In the genomic region with DNA sequence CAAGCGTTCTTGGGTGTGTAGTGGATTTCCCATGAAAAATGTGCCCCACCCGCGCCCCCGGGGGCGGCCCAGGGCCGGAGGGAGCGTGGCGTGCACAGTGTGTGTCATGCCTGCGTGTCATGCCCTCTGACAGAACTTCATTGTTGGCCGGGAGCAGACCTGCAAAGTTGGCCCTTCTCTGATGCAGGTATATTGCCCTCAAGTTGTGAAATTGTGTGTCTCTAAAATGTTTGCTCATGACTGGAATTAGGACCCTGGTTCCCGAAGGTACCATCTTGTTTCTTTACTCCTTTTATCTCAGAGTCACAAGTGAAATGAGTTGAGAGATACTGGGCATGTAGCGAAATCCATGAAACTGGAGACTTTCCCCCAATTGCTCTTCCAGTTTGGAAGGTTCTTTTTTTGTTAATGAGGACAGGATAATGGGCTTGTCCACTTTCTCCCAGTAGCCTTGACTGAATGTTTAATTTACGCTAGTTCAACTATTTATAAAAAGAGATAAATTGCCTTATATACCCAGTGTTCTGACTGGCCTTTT, we compare ENCODE assay signal across 8 cellular contexts. TPM values are rescaled to one million over a fixed set of nuclear protein-coding genes. Genes with fewer than 3 reads are reported as not detected.
DNase-seq lines count a peak whose midpoint lies in the region; ATAC-seq, FAIRE-seq and TF ChIP-seq lines count a peak whose summit lies in the region.

No MANE protein-coding gene starts in this region.

- H4K91ac ChIP-seq in H1 (replicated peaks; ENCODE audit: insufficient read length, low read length), result peak overlapping the region; percentile 75

- H3K4me1 Mint-ChIP-seq in activated CD4-positive, alpha-beta T cell treated with anti-CD3 and anti-CD28 coated beads, Interleukin-2, amount 10 ng/mL, durations not matched to agents 7 days and 5 days, result peaks cover 46% of the 10 kb centered on the region
- peaks cover 46% of the 10 kb centered on the region for H3K4me1 Mint-ChIP-seq in stimulated activated memory B cell treated with anti-CD40 and anti-IgM and Interleukin-4, amounts not matched to agents 10 μg/mL and 1 μg/mL and 100 μg/mL, for 72 hours

- H3K79me1 ChIP-seq in H1 (ENCODE audit: low read depth, low read length), result 0 out of 2 replicates have a peak, but pooled peaks cover 2% of the 10 kb centered on the region

- no peaks in the 10 kb centered on the region for H3K27me3 Mint-ChIP-seq in activated CD4-positive, alpha-beta T cell treated with anti-CD3 and anti-CD28 coated beads, Interleukin-2, amount 10 ng/mL, durations not matched to agents 7 days and 5 days
- no peaks in the 10 kb centered on the region for H3K27me3 Mint-ChIP-seq in stimulated activated memory B cell treated with anti-CD40 and anti-IgM and Interleukin-4, amounts not matched to agents 10 μg/mL and 1 μg/mL and 100 μg/mL, for 72 hours

- peaks cover 2 to 4% (median 3%) of the 10 kb centered on the region in 4 experiments; a peak in 4 of 7 replicates for H3K4me1 ChIP-seq in H1 (replicated peaks in 1 of 4; ENCODE audit: control insufficient read depth in 3 of 4, insufficient read depth in 4 of 4, low read length in 3 of 4)
- H3K4me1 ChIP-seq in mucosa of rectum (ENCODE audit: control insufficient read depth in 2 of 2, insufficient read depth in 2 of 2, low read length in 2 of 2), result peaks cover 15 to 17% of the 10 kb centered on the region in 2 donors

- H3K27me3 ChIP-seq in H1 (replicated peaks in 1 of 4; ENCODE audit: control insufficient read depth in 3 of 4, extremely low read depth in 1 of 4, insufficient read depth in 3 of 4, low read length in 3 of 4) (no peaks in the 10 kb centered on the region), mucosa of rectum (ENCODE audit: control insufficient read depth in 2 of 2, insufficient read depth in 2 of 2, low read length in 2 of 2) (no peaks in the 10 kb centered on the region)

- H3K9me3 Mint-ChIP-seq in activated CD4-positive, alpha-beta T cell treated with anti-CD3 and anti-CD28 coated beads, Interleukin-2, amount 10 ng/mL, durations not matched to agents 7 days and 5 days, result no peaks in the 10 kb centered on the region
- no peaks in the 10 kb centered on the region for H3K9me3 Mint-ChIP-seq in stimulated activated memory B cell treated with anti-CD40 and anti-IgM and Interleukin-4, amounts not matched to agents 10 μg/mL and 1 μg/mL and 100 μg/mL, for 72 hours

- H3K79me2 ChIP-seq in H1 (ENCODE audit: control insufficient read depth in 1 of 2, insufficient read depth in 2 of 2, low read length in 2 of 2), result peaks cover 0 to 42% of the 10 kb centered on the region in 2 experiments; a peak in 3 of 4 replicates

- peaks cover 7% of the 10 kb centered on the region; the same call in 1 of the 2 replicates for H3K23me2 ChIP-seq in H1 (ENCODE audit: low read depth, low read length)

- H3K4me3 Mint-ChIP-seq in activated CD4-positive, alpha-beta T cell treated with anti-CD3 and anti-CD28 coated beads, Interleukin-2, amount 10 ng/mL, durations not matched to agents 7 days and 5 days, result peak overlapping the region; percentile 89
- H3K4me3 Mint-ChIP-seq in stimulated activated memory B cell treated with anti-CD40 and anti-IgM and Interleukin-4, amounts not matched to agents 10 μg/mL and 1 μg/mL and 100 μg/mL, for 72 hours, result peak overlapping the region; percentile 83

- no peak for TF ChIP-seq RAD21 in H1 (IDR thresholded peaks at IDR 0.05 in 1 of 2, conservative IDR thresholded peaks at IDR 0.05 in 1 of 2; ENCODE audit: low read depth in 2 of 2, low read length in 2 of 2)

- H3K9me3 ChIP-seq in H1 (ENCODE audit: insufficient read depth in 2 of 2, low read depth in 1 of 2, low read length in 1 of 2) (no peaks in the 10 kb centered on the region), mucosa of rectum (ENCODE audit: control insufficient read depth in 2 of 2, low read length in 2 of 2) (no peaks in the 10 kb centered on the region)

- DNase-seq in NCI-H2171 treated with DMSO at 0.1 percent for 48 hours (lab: John Stamatoyannopoulos, UW), result peak; percentile 24
- DNase-seq in NCI-H2171 (lab: John Stamatoyannopoulos, UW), result no peak
- DNase-seq in Jurkat, Clone E6-1 (ENCODE audit: low read depth, low spot score), result no peak
- peak; percentile 33 for DNase-seq in activated CD4-positive, alpha-beta T cell treated with anti-CD3 and anti-CD28 coated beads, Interleukin-2, amount 10 ng/mL, durations not matched to agents 7 days and 5 days
- no peak for DNase-seq in H1 (ENCODE audit: low read depth in 1 of 2, low spot score in 2 of 2)
- no peak for DNase-seq in mesenteric fat pad (ENCODE audit: low spot score)

- H3K27ac ChIP-seq in H1 (ENCODE audit: low read depth, low read length), result peak overlapping the region; percentile 92
- peak overlapping the region; percentile 91 to 94 for H3K27ac ChIP-seq in mucosa of rectum (ENCODE audit: low read depth in 2 of 2, low read length in 2 of 2)

- H2BK15ac ChIP-seq in H1 (ENCODE audit: low read length), result no peak overlapping the region

- TF ChIP-seq POLR2A in H1 (IDR thresholded peaks at IDR 0.05; ENCODE audit: control extremely low read depth in 1 of 2, low read depth in 2 of 2, low read length in 2 of 2), result no peak

- CTCF ChIA-PET in activated CD4-positive, alpha-beta T cell treated with anti-CD3 and anti-CD28 coated beads, Interleukin-2, amount 10 ng/mL, durations not matched to agents 7 days and 5 days (lab: Charles Lee), result interaction anchor here (0.6 to 1.9 kb wide), 5 partner anchors 11 to 26 kb away, joined by 3 to 7 read pairs (median 4); partner anchors contain the start of genes ADK and AP3M1
- CTCF ChIA-PET in H1 (lab: Charles Lee; ENCODE audit: partially characterized antibody), result no interaction called here

- POLR2A ChIA-PET in activated CD4-positive, alpha-beta T cell treated with anti-CD3 and anti-CD28 coated beads, Interleukin-2, amount 10 ng/mL, durations not matched to agents 7 days and 5 days (lab: Charles Lee), result no interaction called here
- POLR2A ChIA-PET in H1 (lab: Charles Lee; ENCODE audit: partially characterized antibody), result interaction anchor here (0.6 to 3.0 kb wide), 15 partner anchors 9 to 929 kb away, joined by 3 to 20 read pairs (median 6); partner anchors contain the start of genes ADK and AP3M1

- peak overlapping the region in 3 of 4 experiments; percentile 22 to 96 (median 95); a peak in 6 of 7 replicates for H3K9ac ChIP-seq in H1 (replicated peaks in 1 of 4; ENCODE audit: extremely low read depth in 1 of 4, low read depth in 3 of 4, low read length in 3 of 4)
- H3K9ac ChIP-seq in mucosa of rectum (ENCODE audit: low read depth in 1 of 2, low read length in 2 of 2), result peak overlapping the region; percentile 87 to 93

- no peaks in the 10 kb centered on the region for H4K20me1 ChIP-seq in H1 (replicated peaks in 1 of 2; ENCODE audit: control insufficient read depth in 1 of 2, insufficient read depth in 2 of 2, low read length in 2 of 2)

- peak overlapping the region; percentile 79 for H3K56ac ChIP-seq in H1 (replicated peaks; ENCODE audit: insufficient read length, low read depth, low read length)

- no peaks in the 10 kb centered on the region for H3K36me3 ChIP-seq in H1 (ENCODE audit: control insufficient read depth in 2 of 4, insufficient read depth in 4 of 4, low read length in 3 of 4)
- H3K36me3 ChIP-seq in mucosa of rectum (ENCODE audit: control insufficient read depth in 2 of 2, insufficient read depth in 2 of 2, low read length in 2 of 2), result no peaks in the 10 kb centered on the region

- no peak overlapping the region for H2AFZ ChIP-seq in H1 (ENCODE audit: low read length)

- H2AK5ac ChIP-seq in H1 (ENCODE audit: low read depth, low read length), result no peak overlapping the region

- peak overlapping the region; percentile 98 for H3K27ac Mint-ChIP-seq in activated CD4-positive, alpha-beta T cell treated with anti-CD3 and anti-CD28 coated beads, Interleukin-2, amount 10 ng/mL, durations not matched to agents 7 days and 5 days
- H3K27ac Mint-ChIP-seq in stimulated activated memory B cell treated with anti-CD40 and anti-IgM and Interleukin-4, amounts not matched to agents 10 μg/mL and 1 μg/mL and 100 μg/mL, for 72 hours, result peak overlapping the region; percentile 93

- peak overlapping the region; percentile 22; the same call in 1 of the 2 replicates for H2BK12ac ChIP-seq in H1 (ENCODE audit: low read depth, low read length)

- no peak overlapping the region for H3K4ac ChIP-seq in H1 (replicated peaks; ENCODE audit: insufficient read length, low read depth, low read length)

- H3K4me2 ChIP-seq in H1 (ENCODE audit: insufficient read depth in 1 of 2, low read depth in 2 of 2, low read length in 2 of 2), result peak overlapping the region; percentile 70 to 91

- H3K4me3 ChIP-seq in Jurkat, Clone E6-1 (ENCODE audit: low read length), result peak overlapping the region; percentile 75
- H3K4me3 ChIP-seq in H1 (ENCODE audit: extremely low read depth in 1 of 4, insufficient read depth in 2 of 4, low read depth in 3 of 4, low read length in 4 of 4) (peak overlapping the region; percentile 78 to 89 (median 83)), mucosa of rectum (ENCODE audit: low read length in 2 of 2) (peak overlapping the region; percentile 79 to 95)

- peak overlapping the region; percentile 93 for H4K8ac ChIP-seq in H1 (ENCODE audit: extremely low read depth, insufficient read depth, low read length)

- no peak overlapping the region for H4K5ac ChIP-seq in H1 (ENCODE audit: insufficient read length, low read depth, low read length)

- H2BK20ac ChIP-seq in H1 (ENCODE audit: low read length), result no peak overlapping the region

- no peak for TF ChIP-seq EP300 in H1 (IDR thresholded peaks at IDR 0.05; ENCODE audit: borderline replicate concordance in 1 of 2, low read depth in 2 of 2, low read length in 2 of 2)

- no peak overlapping the region for H3K14ac ChIP-seq in H1 (ENCODE audit: insufficient read length)

- no peak overlapping the region for H2BK120ac ChIP-seq in H1 (replicated peaks; ENCODE audit: low read depth, low read length)

- no peak overlapping the region for H3K23ac ChIP-seq in H1 (ENCODE audit: insufficient read length)

- 21% methylated on average over 8 of the region's 13 CpGs; no CpG with 5 or more reads in 1 of the 2 experiments for WGBS in H1 (ENCODE audit: extremely low coverage in 1 of 2, insufficient coverage in 1 of 2, insufficient read length in 1 of 2, insufficient replicate concordance in 2 of 2, low coverage in 1 of 2, low lambda C conversion rate in 2 of 2, missing lambda C conversion rate in 1 of 2), 2 experiments

- peak overlapping the region; percentile 63; the same call in 1 of the 2 replicates for H3K18ac ChIP-seq in H1 (ENCODE audit: extremely low read depth, low read length)

- peak overlapping the region; percentile 88 for H2BK5ac ChIP-seq in H1 (ENCODE audit: low read depth, low read length)

- no peak for TF ChIP-seq CTCF in H1 (IDR thresholded peaks at IDR 0.05; ENCODE audit: control extremely low read depth in 1 of 3, insufficient read depth in 1 of 3, low read depth in 1 of 3, low read length in 3 of 3)

- peak; percentile 46 for ATAC-seq in stimulated activated memory B cell treated with anti-CD40 and anti-IgM and Interleukin-4, amounts not matched to agents 10 μg/mL and 1 μg/mL and 100 μg/mL, for 72 hours

- peaks cover 4% of the 10 kb centered on the region for H3K36me3 Mint-ChIP-seq in activated CD4-positive, alpha-beta T cell treated with anti-CD3 and anti-CD28 coated beads, Interleukin-2, amount 10 ng/mL, durations not matched to agents 7 days and 5 days (ENCODE audit: low read depth)
- peaks cover 4% of the 10 kb centered on the region for H3K36me3 Mint-ChIP-seq in stimulated activated memory B cell treated with anti-CD40 and anti-IgM and Interleukin-4, amounts not matched to agents 10 μg/mL and 1 μg/mL and 100 μg/mL, for 72 hours

- FAIRE-seq in H1 (lab: Jason Lieb, UNC), result no peak

RNA-seq across cellular contexts. Expression of gene ADK, which starts 26.2 kb away (rescaled TPM):
- 22.0 TPM for polyA plus RNA-seq in Jurkat, Clone E6-1 (2012; ENCODE audit: insufficient read depth, insufficient read length)
- 10 to 100 TPM; 36.8 to 38.5 TPM for total RNA-seq in activated CD4-positive, alpha-beta T cell treated with anti-CD3 and anti-CD28 coated beads, Interleukin-2, amount 10 ng/mL, durations not matched to agents 7 days and 5 days
- 39.8 and 42.4 TPM in 2 replicates for total RNA-seq in H1 (2021; fragmentation: NEBNext Ultra II Directional; extraction: Animal tissue kit (Norgen Biotek cat#: 25700))
- 6.7 and 12.3 TPM in 2 replicates for polyA plus RNA-seq in H1 (2011; rRNA removed)
- 16.1 TPM for polyA plus RNA-seq in H1 (2011; cell fraction: cytosol; rRNA removed)
- 6.3 TPM for polyA plus RNA-seq in H1 (2011; cell fraction: nucleus; rRNA removed)
- 21.7 to 24.9 TPM (median 23.2 TPM) in 4 replicates for polyA plus RNA-seq in H1 (2012, experiment 1 of 2)
- polyA plus RNA-seq in H1 (2012, experiment 2 of 2), result 3.2 TPM
- 24.0 TPM for polyA plus RNA-seq in H1 (2013, experiment 1 of 2)
- 25.5 TPM for polyA plus RNA-seq in H1 (2013, experiment 2 of 2)
- 12.9 and 17.9 TPM in 2 replicates for polyA minus RNA-seq in H1 (2011; rRNA and poly(A)+ RNA removed)
- 14.6 TPM for polyA minus RNA-seq in H1 (2011; cell fraction: cytosol; rRNA and poly(A)+ RNA removed)
- polyA minus RNA-seq in H1 (2011; cell fraction: nucleus; rRNA and poly(A)+ RNA removed), result 30.2 TPM
- total RNA-seq in mesenteric fat pad, result 34.9 TPM

RNA-seq across cellular contexts. Expression of gene AP3M1, which starts 26.6 kb away (rescaled TPM):
- 41.1 TPM for polyA plus RNA-seq in Jurkat, Clone E6-1 (2012; ENCODE audit: insufficient read depth, insufficient read length)
- 10 to 100 TPM; 42.0 to 50.5 TPM for total RNA-seq in activated CD4-positive, alpha-beta T cell treated with anti-CD3 and anti-CD28 coated beads, Interleukin-2, amount 10 ng/mL, durations not matched to agents 7 days and 5 days
- total RNA-seq in H1 (2021; fragmentation: NEBNext Ultra II Directional; extraction: Animal tissue kit (Norgen Biotek cat#: 25700)), result 38.9 and 41.5 TPM in 2 replicates
- 15.3 and 23.9 TPM in 2 replicates for polyA plus RNA-seq in H1 (2011; rRNA removed)
- 28.4 TPM for polyA plus RNA-seq in H1 (2011; cell fraction: cytosol; rRNA removed)
- polyA plus RNA-seq in H1 (2011; cell fraction: nucleus; rRNA removed), result 11.6 TPM
- 21.7 to 40.7 TPM (median 27.8 TPM) in 4 replicates for polyA plus RNA-seq in H1 (2012, experiment 1 of 2)
- polyA plus RNA-seq in H1 (2012, experiment 2 of 2), result 2.5 TPM
- polyA plus RNA-seq in H1 (2013, experiment 1 of 2), result 23.0 TPM
- polyA plus RNA-seq in H1 (2013, experiment 2 of 2), result 23.0 TPM
- polyA minus RNA-seq in H1 (2011; rRNA and poly(A)+ RNA removed), result 41.5 and 54.9 TPM in 2 replicates
- polyA minus RNA-seq in H1 (2011; cell fraction: cytosol; rRNA and poly(A)+ RNA removed), result 27.5 TPM
- polyA minus RNA-seq in H1 (2011; cell fraction: nucleus; rRNA and poly(A)+ RNA removed), result 32.2 TPM
- 34.1 TPM for total RNA-seq in mesenteric fat pad

Comparison
In these comparisons a context has a peak if more than half of its experiments do, and no peak if none do; other contexts are left out.
1. DNase-seq: peak in NCI-H2171 treated with DMSO at 0.1 percent for 48 hours (single experiment) and activated CD4-positive, alpha-beta T cell treated with anti-CD3 and anti-CD28 coated beads, Interleukin-2, amount 10 ng/mL, durations not matched to agents 7 days and 5 days (single experiment); none in NCI-H2171 (single experiment), Jurkat, Clone E6-1 (single experiment), H1 (0 of 2) and mesenteric fat pad (single experiment).
2. Peak in every context shown above with its lines, with median percentiles within 50 percentile points of each other: H3K4me3 ChIP-seq.